14 cellular contexts compared by ENCODE assay signal in genomic region chr3:134802428-134803050, GRCh38. TPM values are rescaled to one million over a fixed set of nuclear protein-coding genes. Genes with fewer than 3 reads are reported as not detected.
A peak's percentile ranks its signal among the peaks of the same experiment; 100 is the strongest.
DNase-seq lines count a peak whose midpoint lies in the region; ATAC-seq, FAIRE-seq and TF ChIP-seq lines count a peak whose summit lies in the region.
"Had no signal": no experiment of that assay in that cellular context is flagged by ENCODE, and none has a peak within 500 bp of the region (broad histone marks: within the 10 kb centered on the region; RNA-seq: fewer than 3 reads in every experiment).

No MANE protein-coding gene starts in this region.

- H3K9me3 Mint-ChIP-seq in activated T-cell treated with anti-CD3 and anti-CD28 coated beads, Interleukin-2, amount 50 U/mL, for 4 hours = no peaks in the 10 kb centered on the region
- H3K9me3 Mint-ChIP-seq in stimulated activated effector memory CD8-positive, alpha-beta T cell treated with anti-CD3 and anti-CD28 coated beads, Interleukin-12 subunit alpha, Interleukin-12 subunit beta, amount 100 ng/mL, for 72 hours = peaks cover 3% of the 10 kb centered on the region

- TF ChIP-seq POLR2A in GM12892 (IDR thresholded peaks at IDR 0.05; ENCODE audit: low read depth, low read length) = no peak

- no peak for FAIRE-seq in GM12892 (lab: Jason Lieb, UNC)
- FAIRE-seq: H1 had no signal

- H3K4me3 Mint-ChIP-seq in activated T-cell treated with anti-CD3 and anti-CD28 coated beads, Interleukin-2, amount 50 U/mL, for 4 hours = no peak overlapping the region
- H3K4me3 Mint-ChIP-seq in stimulated activated effector memory CD8-positive, alpha-beta T cell treated with anti-CD3 and anti-CD28 coated beads, Interleukin-12 subunit alpha, Interleukin-12 subunit beta, amount 100 ng/mL, for 72 hours = no peak overlapping the region

- H3K36me3 ChIP-seq in KOPT-K1 (ENCODE audit: insufficient read depth, low read length) = no peaks in the 10 kb centered on the region
- H3K36me3 ChIP-seq: ascending aorta, tibial artery had no signal

- no peaks in the 10 kb centered on the region for H3K9me3 ChIP-seq in KOPT-K1 (ENCODE audit: insufficient read depth, low read length, poor library complexity, severe bottlenecking)
- H3K9me3 ChIP-seq: ascending aorta, tibial artery had no signal

- no peak overlapping the region for H3K27ac Mint-ChIP-seq in stimulated activated effector memory CD8-positive, alpha-beta T cell treated with anti-CD3 and anti-CD28 coated beads, Interleukin-12 subunit alpha, Interleukin-12 subunit beta, amount 100 ng/mL, for 72 hours

- ATAC-seq in activated T-cell treated with anti-CD3 and anti-CD28 coated beads, Interleukin-2, amount 50 U/mL, for 4 hours = peak; percentile 12 to 37
- peak; percentile 14 for ATAC-seq in GM21529 (IDR thresholded peaks at IDR 0.05; ENCODE audit: unreplicated experiment)
- ATAC-seq in stimulated activated effector memory CD8-positive, alpha-beta T cell treated with anti-CD3 and anti-CD28 coated beads, Interleukin-12 subunit alpha, Interleukin-12 subunit beta, amount 100 ng/mL, for 72 hours = peak; percentile 17

- H3K27me3 Mint-ChIP-seq in activated T-cell treated with anti-CD3 and anti-CD28 coated beads, Interleukin-2, amount 50 U/mL, for 4 hours (ENCODE audit: low read depth) = peaks cover 17% of the 10 kb centered on the region

- H3K4me1 Mint-ChIP-seq in activated T-cell treated with anti-CD3 and anti-CD28 coated beads, Interleukin-2, amount 50 U/mL, for 4 hours (ENCODE audit: low read depth) = peaks cover 1% of the 10 kb centered on the region
- no peaks in the 10 kb centered on the region for H3K4me1 Mint-ChIP-seq in stimulated activated effector memory CD8-positive, alpha-beta T cell treated with anti-CD3 and anti-CD28 coated beads, Interleukin-12 subunit alpha, Interleukin-12 subunit beta, amount 100 ng/mL, for 72 hours

- peak overlapping the region; percentile 92 for H3K27ac ChIP-seq in KOPT-K1 (ENCODE audit: low read depth, low read length, poor library complexity, severe bottlenecking)
- H3K27ac ChIP-seq: ascending aorta, tibial artery had no signal

- DNase-seq in activated T-cell treated with anti-CD3 and anti-CD28 coated beads, Interleukin-2, amount 50 U/mL, for 4 hours = no peak
- DNase-seq in activated T-cell treated with anti-CD3 and anti-CD28 coated beads for 4 hours = no peak
- DNase-seq in stimulated activated effector memory CD8-positive, alpha-beta T cell treated with anti-CD3 and anti-CD28 coated beads, Interleukin-12 subunit alpha, Interleukin-12 subunit beta, amount 100 ng/mL, for 72 hours (ENCODE audit: low spot score in 2 of 2) = peak in 1 of 2 donors; percentile 26
- no peak for DNase-seq in foreskin melanocyte
- no peak for DNase-seq in NCI-H1694 treated with DMSO at 0.1 percent for 48 hours (lab: John Stamatoyannopoulos, UW)
- no peak for DNase-seq in GM12892 (ENCODE audit: insufficient read length)
- DNase-seq: dermis blood vessel endothelial cell, NCI-H2081 treated with DMSO at 0.1 percent for 48 hours, tibial artery had no signal

- H3K36me3 Mint-ChIP-seq in activated T-cell treated with anti-CD3 and anti-CD28 coated beads, Interleukin-2, amount 50 U/mL, for 4 hours (ENCODE audit: insufficient read depth) = no peaks in the 10 kb centered on the region
- no peaks in the 10 kb centered on the region for H3K36me3 Mint-ChIP-seq in stimulated activated effector memory CD8-positive, alpha-beta T cell treated with anti-CD3 and anti-CD28 coated beads, Interleukin-12 subunit alpha, Interleukin-12 subunit beta, amount 100 ng/mL, for 72 hours

RNA-seq across cellular contexts. Expression of gene EPHB1, which starts 7.5 kb away (rescaled TPM):
- total RNA-seq in activated T-cell treated with anti-CD3 and anti-CD28 coated beads, Interleukin-2, amount 50 U/mL, for 4 hours = under 1 TPM; 0.50 to 0.71 (median 0.68) TPM
- polyA plus RNA-seq in GM12892 (2012; ENCODE audit: missing spikeins) = 0.53 TPM
- total RNA-seq: MCF 10A had no signal
